In the genomic region with DNA sequence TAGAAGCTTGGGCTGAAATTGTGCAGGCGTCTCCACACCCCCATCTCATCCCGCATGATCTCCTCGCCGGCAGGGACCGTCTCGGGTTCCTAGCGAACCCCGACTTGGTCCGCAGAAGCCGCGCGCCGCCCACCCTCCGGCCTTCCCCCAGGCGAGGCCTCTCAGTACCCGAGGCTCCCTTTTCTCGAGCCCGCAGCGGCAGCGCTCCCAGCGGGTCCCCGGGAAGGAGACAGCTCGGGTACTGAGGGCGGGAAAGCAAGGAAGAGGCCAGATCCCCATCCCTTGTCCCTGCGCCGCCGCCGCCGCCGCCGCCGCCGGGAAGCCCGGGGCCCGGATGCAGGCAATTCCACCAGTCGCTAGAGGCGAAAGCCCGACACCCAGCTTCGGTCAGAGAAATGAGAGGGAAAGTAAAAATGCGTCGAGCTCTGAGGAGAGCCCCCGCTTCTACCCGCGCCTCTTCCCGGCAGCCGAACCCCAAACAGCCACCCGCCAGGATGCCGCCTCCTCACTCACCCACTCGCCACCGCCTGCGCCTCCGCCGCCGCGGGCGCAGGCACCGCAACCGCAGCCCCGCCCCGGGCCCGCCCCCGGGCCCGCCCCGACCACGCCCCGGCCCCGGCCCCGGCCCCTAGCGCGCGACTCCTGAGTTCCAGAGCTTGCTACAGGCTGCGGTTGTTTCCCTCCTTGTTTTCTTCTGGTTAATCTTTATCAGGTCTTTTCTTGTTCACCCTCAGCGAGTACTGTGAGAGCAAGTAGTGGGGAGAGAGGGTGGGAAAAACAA, we compare ENCODE assay signal across 8 cellular contexts. TPM values are rescaled to one million over a fixed set of nuclear protein-coding genes. Genes with fewer than 3 reads are reported as not detected.
A peak's percentile ranks its signal among the peaks of the same experiment; 100 is the strongest.
DNase-seq lines count a peak whose midpoint lies in the region; ATAC-seq and TF ChIP-seq lines count a peak whose summit lies in the region.

A gene with protein sequence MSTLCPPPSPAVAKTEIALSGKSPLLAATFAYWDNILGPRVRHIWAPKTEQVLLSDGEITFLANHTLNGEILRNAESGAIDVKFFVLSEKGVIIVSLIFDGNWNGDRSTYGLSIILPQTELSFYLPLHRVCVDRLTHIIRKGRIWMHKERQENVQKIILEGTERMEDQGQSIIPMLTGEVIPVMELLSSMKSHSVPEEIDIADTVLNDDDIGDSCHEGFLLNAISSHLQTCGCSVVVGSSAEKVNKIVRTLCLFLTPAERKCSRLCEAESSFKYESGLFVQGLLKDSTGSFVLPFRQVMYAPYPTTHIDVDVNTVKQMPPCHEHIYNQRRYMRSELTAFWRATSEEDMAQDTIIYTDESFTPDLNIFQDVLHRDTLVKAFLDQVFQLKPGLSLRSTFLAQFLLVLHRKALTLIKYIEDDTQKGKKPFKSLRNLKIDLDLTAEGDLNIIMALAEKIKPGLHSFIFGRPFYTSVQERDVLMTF (minus strand): TSS at position 564 of the 781 bp plus-strand sequence. CDS start 6,361 bp downstream, outside the sequence.

- DNase-seq in CD8-positive, alpha-beta memory T cell: peak; percentile 80 to 91 (median 85)
- DNase-seq in GM19240 (ENCODE audit: insufficient read length, low spot score) (peak; percentile 32), RPMI8226 (peak; percentile 79), head of caudate nucleus (peak; percentile 52 to 93 (median 87)), progenitor cell of endocrine pancreas (ENCODE audit: low spot score, unreplicated experiment) (peak; percentile 49), ureter (ENCODE audit: low spot score) (peak; percentile 87)
- DNase-seq in activated naive CD4-positive, alpha-beta T cell (lab: John Stamatoyannopoulos, UW): peak; percentile 54 to 88 (median 75)

- peaks cover 0 to 7% of the 10 kb centered on the region in 2 donors for H3K27me3 Mint-ChIP-seq in CD8-positive, alpha-beta memory T cell
- no peaks in the 10 kb centered on the region for H3K27me3 Mint-ChIP-seq in progenitor cell of endocrine pancreas

- intact Hi-C loops in head of caudate nucleus (cut with DNase I): no loop called here

- H3K9me3 ChIP-seq in CD8-positive, alpha-beta memory T cell (ENCODE audit: low read length): no peaks in the 10 kb centered on the region

- H3K27ac Mint-ChIP-seq in CD8-positive, alpha-beta memory T cell: peak within 1 kb of the TSS; percentile 95 to 100 (median 100)
- H3K27ac Mint-ChIP-seq in progenitor cell of endocrine pancreas: peak within 1 kb of the TSS; percentile 100

- CTCF ChIA-PET in CD8-positive, alpha-beta memory T cell (lab: Charles Lee): interaction anchor here (1.1 kb wide), 1 partner anchor 50 kb away, joined by 4 read pairs; no protein-coding TSS in a partner anchor

- H3K4me3 ChIP-seq in CD8-positive, alpha-beta memory T cell (ENCODE audit: low read length): peak within 1 kb of the TSS; percentile 71

- H3K4me3 Mint-ChIP-seq in CD8-positive, alpha-beta memory T cell: peak within 1 kb of the TSS; percentile 93 to 99 (median 96)
- peak within 1 kb of the TSS; percentile 98 for H3K4me3 Mint-ChIP-seq in progenitor cell of endocrine pancreas (ENCODE audit: low read depth)

- peaks cover 15% of the 10 kb centered on the region for H3K4me1 ChIP-seq in CD8-positive, alpha-beta memory T cell (ENCODE audit: insufficient read depth, low read length)

- peaks cover 0 to 5% (median 2%) of the 10 kb centered on the region in 5 donors for H3K9me3 Mint-ChIP-seq in CD8-positive, alpha-beta memory T cell
- H3K9me3 Mint-ChIP-seq in progenitor cell of endocrine pancreas (ENCODE audit: low read depth): peaks cover 2% of the 10 kb centered on the region

- H3K36me3 Mint-ChIP-seq in CD8-positive, alpha-beta memory T cell: peaks cover 1 to 9% (median 2%) of the 10 kb centered on the region in 3 donors
- H3K36me3 Mint-ChIP-seq in progenitor cell of endocrine pancreas (ENCODE audit: insufficient read depth): peaks cover 1% of the 10 kb centered on the region

- peaks cover 23 to 33% (median 32%) of the 10 kb centered on the region in 3 donors for H3K4me1 Mint-ChIP-seq in CD8-positive, alpha-beta memory T cell
- peaks cover 15% of the 10 kb centered on the region for H3K4me1 Mint-ChIP-seq in progenitor cell of endocrine pancreas (ENCODE audit: low read depth)

- no peaks in the 10 kb centered on the region for H3K36me3 ChIP-seq in CD8-positive, alpha-beta memory T cell (ENCODE audit: insufficient read depth, low read length)

- no peaks in the 10 kb centered on the region for H3K27me3 ChIP-seq in CD8-positive, alpha-beta memory T cell (ENCODE audit: insufficient read depth, low read length, poor library complexity, severe bottlenecking)

- ATAC-seq in HG03439 (IDR thresholded peaks at IDR 0.05; ENCODE audit: unreplicated experiment): peak; percentile 59

- H3K27ac ChIP-seq in CD8-positive, alpha-beta memory T cell (ENCODE audit: low read depth, low read length): peak within 1 kb of the TSS; percentile 83

- POLR2A ChIA-PET in CD8-positive, alpha-beta memory T cell (lab: Charles Lee): interaction anchor here (0.7 kb wide), 1 partner anchor 626 kb away, joined by 3 read pairs; a partner anchor contains a TSS

- peak; percentile 13 for TF ChIP-seq CTCF in progenitor cell of endocrine pancreas (IDR thresholded peaks at IDR 0.05; ENCODE audit: unreplicated experiment)

RNA-seq across cellular contexts. Expression of the gene that starts here (rescaled TPM):
- 1 to 10 TPM; 3.9 to 5.5 TPM for total RNA-seq in CD8-positive, alpha-beta memory T cell
- polyA plus RNA-seq in CD8-positive, alpha-beta memory T cell: 6.3 TPM
- total RNA-seq in progenitor cell of endocrine pancreas (18.6 and 23.4 TPM in 2 replicates), ureter (14.8 TPM)

Comparison
In these comparisons a context has a peak if more than half of its experiments do, and no peak if none do; other contexts are left out.
1. Peak in every context shown above with its lines: DNase-seq, ATAC-seq, H3K4me3 ChIP-seq and H3K27ac ChIP-seq.
2. DNase-seq: peak in every context shown above with its lines; median percentile 87 in head of caudate nucleus; 87 in ureter; 85 in CD8-positive, alpha-beta memory T cell; 79 in RPMI8226; 75 in activated naive CD4-positive, alpha-beta T cell; 49 in progenitor cell of endocrine pancreas; 32 in GM19240.